14 cellular contexts compared by ENCODE assay signal in the genomic region with DNA sequence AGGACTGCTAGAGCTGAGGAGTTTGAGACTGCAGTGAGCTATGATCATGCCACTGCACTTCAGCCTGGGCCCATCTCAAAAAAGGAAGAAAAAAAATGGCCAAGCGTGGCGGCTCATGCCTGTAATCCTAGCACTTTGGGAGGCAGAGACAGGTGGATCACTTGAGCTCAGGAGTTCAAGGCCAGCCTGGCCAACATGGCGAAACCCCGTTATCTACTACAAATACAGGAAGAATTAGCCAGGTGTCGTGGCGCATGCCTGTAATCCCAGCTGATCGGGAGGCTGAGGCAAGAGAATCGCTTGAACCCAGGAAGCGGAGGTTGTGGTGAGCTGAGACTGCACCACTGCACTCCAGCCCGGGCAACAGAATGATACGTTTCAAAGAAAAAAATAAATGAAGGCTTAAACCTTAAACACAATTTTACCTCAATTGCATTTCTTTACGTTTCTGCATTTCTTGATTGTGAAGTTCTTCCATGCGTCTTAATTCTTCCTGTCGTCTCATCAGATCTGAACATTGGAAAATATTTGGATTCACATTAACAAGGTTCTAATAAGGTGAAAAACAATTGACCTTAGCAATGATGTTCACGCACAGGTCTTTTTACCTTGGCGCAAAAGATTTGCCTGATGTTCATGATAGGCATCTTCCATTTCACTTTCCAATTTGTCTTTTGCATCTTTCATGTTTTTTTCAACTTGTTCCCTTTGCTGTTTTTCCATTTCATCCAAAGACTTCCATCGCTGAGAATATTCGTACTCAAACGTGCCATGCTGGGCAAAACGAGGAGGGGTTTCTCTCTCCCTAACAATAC. TPM values are rescaled to one million over a fixed set of nuclear protein-coding genes. Genes with fewer than 3 reads are reported as not detected.
DNase-seq lines count a peak whose midpoint lies in the region; ATAC-seq and TF ChIP-seq lines count a peak whose summit lies in the region.
"Had no signal": no experiment of that assay in that cellular context is flagged by ENCODE, and none has a peak within 500 bp of the region (broad histone marks: within the 10 kb centered on the region; RNA-seq: fewer than 3 reads in every experiment).

No MANE protein-coding gene starts in this region.

- H3K4ac ChIP-seq in neuronal stem cell (ENCODE audit: low read length) = no peak overlapping the region

- H2AFZ ChIP-seq in neuronal stem cell (ENCODE audit: low read length) = no peak overlapping the region

- H4K91ac ChIP-seq in neuronal stem cell (ENCODE audit: low read depth, low read length, poor library complexity) = no peak overlapping the region

- peaks cover 80% of the 10 kb centered on the region for H3K4me1 ChIP-seq in CD4-positive, CD25-positive, alpha-beta regulatory T cell (ENCODE audit: control insufficient read depth, insufficient read depth, low read length, poor library complexity, severe bottlenecking)
- H3K4me1 ChIP-seq in body of pancreas (peaks cover 54% of the 10 kb centered on the region), neuronal stem cell (ENCODE audit: control insufficient read depth in 2 of 2, insufficient read depth in 1 of 2, low read depth in 1 of 2, low read length in 2 of 2) (peaks cover 5 to 11% of the 10 kb centered on the region in 2 donors)

- H3K27ac ChIP-seq in CD4-positive, CD25-positive, alpha-beta regulatory T cell (ENCODE audit: insufficient read depth, low read length, poor library complexity, severe bottlenecking) = peak overlapping the region; percentile 30
- H3K27ac ChIP-seq in body of pancreas = peak overlapping the region in 1 of 4 donors; percentile 17
- H3K27ac ChIP-seq in neuronal stem cell (replicated peaks; ENCODE audit: low read length) = no peak overlapping the region

- WGBS in body of pancreas, 2 donors = 52 to 55% methylated on average over 20 of the region's 20 CpGs
- no CpG with 5 or more reads among the region's 20 CpGs for WGBS in neuronal stem cell (ENCODE audit: extremely low coverage in 2 of 2, insufficient read length in 2 of 2, insufficient replicate concordance in 1 of 2), 2 donors

- peaks cover 11% of the 10 kb centered on the region for H3K79me1 ChIP-seq in neuronal stem cell (ENCODE audit: low read depth, low read length)

- H2BK5ac ChIP-seq in neuronal stem cell (ENCODE audit: low read length) = no peak overlapping the region

- H2AK5ac ChIP-seq in neuronal stem cell (ENCODE audit: low read depth, low read length) = no peak overlapping the region

- TF ChIP-seq CTCF in body of pancreas (IDR thresholded peaks at IDR 0.05) = no peak
- no peak for TF ChIP-seq CTCF in natural killer cell (IDR thresholded peaks at IDR 0.05)

- H3K4me2 ChIP-seq in neuronal stem cell (ENCODE audit: insufficient read depth, low read length, poor library complexity, severe bottlenecking) = no peak overlapping the region

- H3K18ac ChIP-seq in neuronal stem cell (ENCODE audit: low read length) = no peak overlapping the region

- peak overlapping the region; percentile 97 for H3K4me3 ChIP-seq in CD4-positive, CD25-positive, alpha-beta regulatory T cell (ENCODE audit: low read depth, low read length)
- H3K4me3 ChIP-seq in body of pancreas = no peak overlapping the region
- H3K4me3 ChIP-seq in neuronal stem cell (ENCODE audit: low read length in 2 of 2) = no peak overlapping the region

- H4K8ac ChIP-seq in neuronal stem cell (ENCODE audit: low read depth, low read length) = no peak overlapping the region

- H3K4me3 Mint-ChIP-seq in CD4-positive, CD25-positive, alpha-beta regulatory T cell = peak overlapping the region; percentile 89 to 99 (median 96)
- peak overlapping the region in 2 of 4 donors; percentile 86 to 97 for H3K4me3 Mint-ChIP-seq in IgD-negative memory B cell
- H3K4me3 Mint-ChIP-seq in natural killer cell = peak overlapping the region; percentile 97

- H2BK12ac ChIP-seq in neuronal stem cell (ENCODE audit: low read length) = no peak overlapping the region

- H3K27ac Mint-ChIP-seq in CD4-positive, CD25-positive, alpha-beta regulatory T cell = peak overlapping the region; percentile 43 to 75 (median 48)
- H3K27ac Mint-ChIP-seq in IgD-negative memory B cell (peak overlapping the region; percentile 71 to 93 (median 83)), natural killer cell (peak overlapping the region; percentile 95 to 97)

- ATAC-seq in CD4-positive, CD25-positive, alpha-beta regulatory T cell (ENCODE audit: low read depth in 2 of 2) = no peak
- no peak for ATAC-seq in body of pancreas
- no peak for ATAC-seq in natural killer cell
- ATAC-seq: left cardiac atrium had no signal

- H3K9ac ChIP-seq in neuronal stem cell (ENCODE audit: low read depth, low read length, poor library complexity) = no peak overlapping the region

- peaks cover 48 to 82% (median 74%) of the 10 kb centered on the region in 4 donors for H3K4me1 Mint-ChIP-seq in CD4-positive, CD25-positive, alpha-beta regulatory T cell
- H3K4me1 Mint-ChIP-seq in IgD-negative memory B cell = peaks cover 32 to 44% (median 41%) of the 10 kb centered on the region in 3 donors
- peaks cover 71 to 83% of the 10 kb centered on the region in 2 donors for H3K4me1 Mint-ChIP-seq in natural killer cell

- H3K14ac ChIP-seq in neuronal stem cell (ENCODE audit: low read length) = no peak overlapping the region

- intact Hi-C loops in body of pancreas (cut with DNase I) (no loop called here), natural killer cell (cut with micrococcal nuclease) (no loop called here)

- H3K36me3 ChIP-seq in CD4-positive, CD25-positive, alpha-beta regulatory T cell (ENCODE audit: control insufficient read depth, insufficient read depth, low read length) = peaks cover 76% of the 10 kb centered on the region
- H3K36me3 ChIP-seq in body of pancreas (replicated peaks in 1 of 2; ENCODE audit: insufficient read depth in 1 of 2, low read depth in 2 of 2) = peaks cover 28 to 47% of the 10 kb centered on the region in 2 donors
- peaks cover 53 to 80% of the 10 kb centered on the region in 2 donors for H3K36me3 ChIP-seq in neuronal stem cell (replicated peaks in 1 of 2; ENCODE audit: control insufficient read depth in 2 of 2, insufficient read depth in 2 of 2, low read length in 2 of 2)

- no peaks in the 10 kb centered on the region for H3K27me3 Mint-ChIP-seq in CD4-positive, CD25-positive, alpha-beta regulatory T cell
- H3K27me3 Mint-ChIP-seq in IgD-negative memory B cell (no peaks in the 10 kb centered on the region), natural killer cell (ENCODE audit: low read depth in 2 of 2) (no peaks in the 10 kb centered on the region)

- H3K9me3 ChIP-seq in CD4-positive, CD25-positive, alpha-beta regulatory T cell (ENCODE audit: control insufficient read depth in 2 of 2, low read length in 2 of 2) = no peaks in the 10 kb centered on the region
- H3K9me3 ChIP-seq in body of pancreas (no peaks in the 10 kb centered on the region), neuronal stem cell (replicated peaks in 1 of 2; ENCODE audit: control insufficient read depth in 2 of 2, insufficient read depth in 1 of 2, low read depth in 1 of 2, low read length in 2 of 2) (no peaks in the 10 kb centered on the region)

- no peak overlapping the region for H2BK15ac ChIP-seq in neuronal stem cell (ENCODE audit: low read length)

- DNase-seq in CD4-positive, CD25-positive, alpha-beta regulatory T cell = no peak
- DNase-seq in body of pancreas (peak in 3 of 4 donors; percentile 22 to 56 (median 39)), natural killer cell (no peak), dermis blood vessel endothelial cell (no peak), hippocampal formation (lab: John Stamatoyannopoulos, UW) (no peak), UCSD-AML1 (lab: John Stamatoyannopoulos, UW; ENCODE audit: unreplicated experiment) (no peak), neuronal stem cell (ENCODE audit: low spot score) (no peak)
- DNase-seq: activated CD4-positive, alpha-beta T cell treated with anti-CD3 and anti-CD28 coated beads for 4 hours; KG1; left cardiac atrium; NCI-H446; retina; SHP77 treated with DMSO at 0.1 percent for 48 hours had no signal

- H3K23ac ChIP-seq in neuronal stem cell (ENCODE audit: low read depth, low read length, poor library complexity) = no peak overlapping the region

- H3K9me3 Mint-ChIP-seq in CD4-positive, CD25-positive, alpha-beta regulatory T cell = peaks cover 0 to 2% (median 0%) of the 10 kb centered on the region in 7 donors
- no peaks in the 10 kb centered on the region for H3K9me3 Mint-ChIP-seq in IgD-negative memory B cell
- no peaks in the 10 kb centered on the region for H3K9me3 Mint-ChIP-seq in natural killer cell

- no peak overlapping the region for H2BK120ac ChIP-seq in neuronal stem cell (ENCODE audit: low read depth, low read length)

- no peaks in the 10 kb centered on the region for H3K27me3 ChIP-seq in CD4-positive, CD25-positive, alpha-beta regulatory T cell (ENCODE audit: control insufficient read depth, insufficient read depth, low read length)
- H3K27me3 ChIP-seq in body of pancreas (no peaks in the 10 kb centered on the region), neuronal stem cell (ENCODE audit: control insufficient read depth in 3 of 3, insufficient read depth in 3 of 3, low read depth in 1 of 3, low read length in 3 of 3) (no peaks in the 10 kb centered on the region)

- peaks cover 72% of the 10 kb centered on the region for H3K36me3 Mint-ChIP-seq in CD4-positive, CD25-positive, alpha-beta regulatory T cell
- H3K36me3 Mint-ChIP-seq in IgD-negative memory B cell (peaks cover 14% of the 10 kb centered on the region), natural killer cell (peaks cover 63% of the 10 kb centered on the region)

- TF ChIP-seq POLR2A in body of pancreas (IDR thresholded peaks at IDR 0.05) = no peak

RNA-seq across cellular contexts. Expression of gene SFPQ, which starts 4.2 kb away (rescaled TPM):
- total RNA-seq in CD4-positive, CD25-positive, alpha-beta regulatory T cell = 618 TPM
- polyA plus RNA-seq in CD4-positive, CD25-positive, alpha-beta regulatory T cell = 100 to 1,000 TPM; 111 to 135 (median 123) TPM
- polyA plus RNA-seq in IgD-negative memory B cell = 165 TPM
- total RNA-seq in body of pancreas (100 to 1,000 TPM; 163 to 170 TPM), natural killer cell (100 to 1,000 TPM; 492 to 594 (median 558) TPM), dermis blood vessel endothelial cell (276 and 355 TPM in 2 replicates)
- polyA plus RNA-seq in neuronal stem cell (2013, experiment 1 of 2) = 238 TPM
- polyA plus RNA-seq in neuronal stem cell (2013, experiment 2 of 2) = 240 TPM

Comparison
In these comparisons a context has a peak if more than half of its experiments do, and no peak if none do; other contexts are left out.
1. DNase-seq: peak in body of pancreas (3 of 4); none in CD4-positive, CD25-positive, alpha-beta regulatory T cell (0 of 3), natural killer cell (single experiment), dermis blood vessel endothelial cell (single experiment), hippocampal formation (0 of 2), UCSD-AML1 (single experiment) and neuronal stem cell (single experiment).
2. Peak in every context shown above with its lines, with median percentiles within 50 percentile points of each other: H3K27ac Mint-ChIP-seq.